8 cellular contexts compared by ENCODE assay signal in the genomic region with DNA sequence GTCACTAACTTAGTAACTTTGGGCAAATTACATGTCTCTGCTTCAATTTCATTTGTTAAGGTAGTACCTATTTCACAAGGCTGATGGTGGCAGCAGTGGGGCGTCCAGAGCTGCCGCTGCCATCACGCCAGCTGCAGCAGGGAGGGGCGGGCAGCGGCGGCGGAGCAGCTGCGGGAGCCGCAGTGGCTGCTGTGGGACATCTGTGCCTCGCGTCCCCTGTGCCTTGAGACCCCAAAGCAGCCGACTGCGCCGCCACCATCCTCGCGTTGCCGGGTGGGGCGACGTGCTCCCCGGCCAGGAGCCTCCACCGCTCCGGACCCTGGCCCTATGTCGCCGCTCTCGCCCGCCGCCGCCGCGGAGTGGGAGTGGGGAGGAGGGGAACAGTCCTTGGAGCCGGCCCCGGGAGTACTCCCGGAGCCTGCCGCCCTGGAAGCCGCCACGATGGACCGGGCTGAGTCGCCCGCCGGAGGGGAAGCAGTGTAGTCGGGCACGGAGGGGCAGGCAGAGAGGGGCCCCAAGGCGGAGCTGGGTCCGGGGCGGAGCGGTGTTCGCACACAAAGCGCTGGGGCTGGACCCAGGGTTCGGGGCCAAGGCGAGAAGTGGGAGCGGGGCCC. TPM values are rescaled to one million over a fixed set of nuclear protein-coding genes. Genes with fewer than 3 reads are reported as not detected.
DNase-seq lines count a peak whose midpoint lies in the region; ATAC-seq and TF ChIP-seq lines count a peak whose summit lies in the region.

No MANE protein-coding gene starts in this region.

- peaks cover 6 to 11% of the 10 kb centered on the region in 2 donors for H3K4me1 ChIP-seq in esophagus (ENCODE audit: control insufficient read depth in 2 of 2, insufficient read depth in 2 of 2, low read length in 1 of 2)
- H3K4me1 ChIP-seq in mucosa of descending colon (ENCODE audit: low read depth): peaks cover 6% of the 10 kb centered on the region

- peak overlapping the region; percentile 91 to 98 for H3K27ac ChIP-seq in esophagus (ENCODE audit: low read depth in 2 of 2, low read length in 1 of 2)

- DNase-seq in COLO668 (lab: John Stamatoyannopoulos, UW; ENCODE audit: unreplicated experiment) (peak; percentile 51), H4 (ENCODE audit: low spot score) (peak; percentile 68), NCI-H526 (lab: John Stamatoyannopoulos, UW) (peak; percentile 62 to 84), activated T-cell treated with anti-CD3 and anti-CD28 coated beads for 48 hours (ENCODE audit: low read depth) (peak; percentile 50), mucosa of descending colon (peak; percentile 64 to 71 (median 70))

- no peaks in the 10 kb centered on the region for H3K27me3 Mint-ChIP-seq in stimulated activated memory B cell treated with anti-CD40 and anti-IgM and Interleukin-4, amounts not matched to agents 10 μg/mL and 1 μg/mL and 100 μg/mL, for 72 hours

- WGBS in esophagus, 2 donors: 2 to 3% methylated on average over 47 to 51 of the region's 51 CpGs

- peak; percentile 81 for ATAC-seq in mucosa of descending colon
- ATAC-seq in stimulated activated memory B cell treated with anti-CD40 and anti-IgM and Interleukin-4, amounts not matched to agents 10 μg/mL and 1 μg/mL and 100 μg/mL, for 72 hours: peak; percentile 88
- no peak for ATAC-seq in HG02588 (IDR thresholded peaks at IDR 0.05; ENCODE audit: unreplicated experiment)

- H3K36me3 ChIP-seq in esophagus (ENCODE audit: control insufficient read depth in 2 of 2, insufficient read depth in 2 of 2, low read length in 1 of 2) (no peaks in the 10 kb centered on the region), mucosa of descending colon (ENCODE audit: low read depth) (no peaks in the 10 kb centered on the region)

- H3K4me3 Mint-ChIP-seq in stimulated activated memory B cell treated with anti-CD40 and anti-IgM and Interleukin-4, amounts not matched to agents 10 μg/mL and 1 μg/mL and 100 μg/mL, for 72 hours: peak overlapping the region; percentile 79

- TF ChIP-seq CTCF in mucosa of descending colon (IDR thresholded peaks at IDR 0.05): no peak

- H3K27me3 ChIP-seq in esophagus (ENCODE audit: control insufficient read depth in 1 of 2, insufficient read depth in 2 of 2, low read length in 2 of 2): no peaks in the 10 kb centered on the region

- H3K4me3 ChIP-seq in esophagus (ENCODE audit: low read depth in 1 of 2, low read length in 2 of 2): peak overlapping the region; percentile 81 to 96
- H3K4me3 ChIP-seq in mucosa of descending colon: peak overlapping the region; percentile 74

- H3K36me3 Mint-ChIP-seq in stimulated activated memory B cell treated with anti-CD40 and anti-IgM and Interleukin-4, amounts not matched to agents 10 μg/mL and 1 μg/mL and 100 μg/mL, for 72 hours: no peaks in the 10 kb centered on the region

- no peaks in the 10 kb centered on the region for H3K9me3 Mint-ChIP-seq in stimulated activated memory B cell treated with anti-CD40 and anti-IgM and Interleukin-4, amounts not matched to agents 10 μg/mL and 1 μg/mL and 100 μg/mL, for 72 hours

- H3K9me3 ChIP-seq in esophagus (ENCODE audit: control insufficient read depth in 2 of 2, insufficient read depth in 1 of 2, low read depth in 1 of 2, low read length in 1 of 2): no peaks in the 10 kb centered on the region
- no peaks in the 10 kb centered on the region for H3K9me3 ChIP-seq in mucosa of descending colon

- H3K27ac Mint-ChIP-seq in stimulated activated memory B cell treated with anti-CD40 and anti-IgM and Interleukin-4, amounts not matched to agents 10 μg/mL and 1 μg/mL and 100 μg/mL, for 72 hours: peak overlapping the region; percentile 54

- intact Hi-C loops in mucosa of descending colon (cut with DNase I, micrococcal nuclease): no loop called here

- peaks cover 6% of the 10 kb centered on the region for H3K4me1 Mint-ChIP-seq in stimulated activated memory B cell treated with anti-CD40 and anti-IgM and Interleukin-4, amounts not matched to agents 10 μg/mL and 1 μg/mL and 100 μg/mL, for 72 hours

RNA-seq across cellular contexts. Expression of a gene that starts 51.4 kb away (rescaled TPM):
- 5.3 and 5.6 TPM in 2 replicates for total RNA-seq in H4 (2014; rRNA removed; shearing (Covaris generic))
- polyA plus RNA-seq in esophagus: 10 to 100 TPM; 18.0 to 60.4 TPM
- 100 to 1,000 TPM in 2 of 3 donors, 10 to 100 TPM in 1; 83.5 to 223 (median 165) TPM for total RNA-seq in mucosa of descending colon

Comparison
In these comparisons a context has a peak if more than half of its experiments do, and no peak if none do; other contexts are left out.
1. RNA of a gene that starts 51.4 kb away (total RNA-seq): 83.5 to 223 TPM in mucosa of descending colon; 5.3 to 5.6 TPM in H4; every median in the first group is over 10 times any median in the second.
2. Peak in every context shown above with its lines, with median percentiles within 50 percentile points of each other: DNase-seq.